1 cellular context compared by ENCODE assay signal in the genomic region with DNA sequence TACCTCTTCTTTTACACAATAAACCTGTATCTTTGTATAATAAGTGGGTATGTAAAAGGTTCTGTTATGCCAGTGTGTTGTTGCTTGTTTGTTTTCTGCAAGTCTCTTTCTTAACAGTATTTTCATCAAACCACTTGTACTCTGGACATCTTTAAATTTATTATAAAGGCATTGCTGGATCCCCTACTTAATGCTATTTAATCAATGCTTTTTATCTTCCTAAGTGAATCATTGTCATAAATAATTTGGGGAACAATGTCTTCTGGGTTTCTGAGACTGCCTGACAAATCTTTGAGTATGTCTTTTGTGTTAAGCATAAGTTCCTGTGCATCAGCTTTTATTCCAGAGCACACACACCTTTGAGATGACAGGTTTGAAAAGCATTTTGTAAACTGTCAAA.
TF ChIP-seq lines count a peak whose summit lies in the region.

No MANE protein-coding gene starts in this region.

TF ChIP-seq in GM23338, 12 proteins besides CTCF, POLR2A, EP300 and RAD21 (continued from another document):
- TF ChIP-seq, protein P1, sequence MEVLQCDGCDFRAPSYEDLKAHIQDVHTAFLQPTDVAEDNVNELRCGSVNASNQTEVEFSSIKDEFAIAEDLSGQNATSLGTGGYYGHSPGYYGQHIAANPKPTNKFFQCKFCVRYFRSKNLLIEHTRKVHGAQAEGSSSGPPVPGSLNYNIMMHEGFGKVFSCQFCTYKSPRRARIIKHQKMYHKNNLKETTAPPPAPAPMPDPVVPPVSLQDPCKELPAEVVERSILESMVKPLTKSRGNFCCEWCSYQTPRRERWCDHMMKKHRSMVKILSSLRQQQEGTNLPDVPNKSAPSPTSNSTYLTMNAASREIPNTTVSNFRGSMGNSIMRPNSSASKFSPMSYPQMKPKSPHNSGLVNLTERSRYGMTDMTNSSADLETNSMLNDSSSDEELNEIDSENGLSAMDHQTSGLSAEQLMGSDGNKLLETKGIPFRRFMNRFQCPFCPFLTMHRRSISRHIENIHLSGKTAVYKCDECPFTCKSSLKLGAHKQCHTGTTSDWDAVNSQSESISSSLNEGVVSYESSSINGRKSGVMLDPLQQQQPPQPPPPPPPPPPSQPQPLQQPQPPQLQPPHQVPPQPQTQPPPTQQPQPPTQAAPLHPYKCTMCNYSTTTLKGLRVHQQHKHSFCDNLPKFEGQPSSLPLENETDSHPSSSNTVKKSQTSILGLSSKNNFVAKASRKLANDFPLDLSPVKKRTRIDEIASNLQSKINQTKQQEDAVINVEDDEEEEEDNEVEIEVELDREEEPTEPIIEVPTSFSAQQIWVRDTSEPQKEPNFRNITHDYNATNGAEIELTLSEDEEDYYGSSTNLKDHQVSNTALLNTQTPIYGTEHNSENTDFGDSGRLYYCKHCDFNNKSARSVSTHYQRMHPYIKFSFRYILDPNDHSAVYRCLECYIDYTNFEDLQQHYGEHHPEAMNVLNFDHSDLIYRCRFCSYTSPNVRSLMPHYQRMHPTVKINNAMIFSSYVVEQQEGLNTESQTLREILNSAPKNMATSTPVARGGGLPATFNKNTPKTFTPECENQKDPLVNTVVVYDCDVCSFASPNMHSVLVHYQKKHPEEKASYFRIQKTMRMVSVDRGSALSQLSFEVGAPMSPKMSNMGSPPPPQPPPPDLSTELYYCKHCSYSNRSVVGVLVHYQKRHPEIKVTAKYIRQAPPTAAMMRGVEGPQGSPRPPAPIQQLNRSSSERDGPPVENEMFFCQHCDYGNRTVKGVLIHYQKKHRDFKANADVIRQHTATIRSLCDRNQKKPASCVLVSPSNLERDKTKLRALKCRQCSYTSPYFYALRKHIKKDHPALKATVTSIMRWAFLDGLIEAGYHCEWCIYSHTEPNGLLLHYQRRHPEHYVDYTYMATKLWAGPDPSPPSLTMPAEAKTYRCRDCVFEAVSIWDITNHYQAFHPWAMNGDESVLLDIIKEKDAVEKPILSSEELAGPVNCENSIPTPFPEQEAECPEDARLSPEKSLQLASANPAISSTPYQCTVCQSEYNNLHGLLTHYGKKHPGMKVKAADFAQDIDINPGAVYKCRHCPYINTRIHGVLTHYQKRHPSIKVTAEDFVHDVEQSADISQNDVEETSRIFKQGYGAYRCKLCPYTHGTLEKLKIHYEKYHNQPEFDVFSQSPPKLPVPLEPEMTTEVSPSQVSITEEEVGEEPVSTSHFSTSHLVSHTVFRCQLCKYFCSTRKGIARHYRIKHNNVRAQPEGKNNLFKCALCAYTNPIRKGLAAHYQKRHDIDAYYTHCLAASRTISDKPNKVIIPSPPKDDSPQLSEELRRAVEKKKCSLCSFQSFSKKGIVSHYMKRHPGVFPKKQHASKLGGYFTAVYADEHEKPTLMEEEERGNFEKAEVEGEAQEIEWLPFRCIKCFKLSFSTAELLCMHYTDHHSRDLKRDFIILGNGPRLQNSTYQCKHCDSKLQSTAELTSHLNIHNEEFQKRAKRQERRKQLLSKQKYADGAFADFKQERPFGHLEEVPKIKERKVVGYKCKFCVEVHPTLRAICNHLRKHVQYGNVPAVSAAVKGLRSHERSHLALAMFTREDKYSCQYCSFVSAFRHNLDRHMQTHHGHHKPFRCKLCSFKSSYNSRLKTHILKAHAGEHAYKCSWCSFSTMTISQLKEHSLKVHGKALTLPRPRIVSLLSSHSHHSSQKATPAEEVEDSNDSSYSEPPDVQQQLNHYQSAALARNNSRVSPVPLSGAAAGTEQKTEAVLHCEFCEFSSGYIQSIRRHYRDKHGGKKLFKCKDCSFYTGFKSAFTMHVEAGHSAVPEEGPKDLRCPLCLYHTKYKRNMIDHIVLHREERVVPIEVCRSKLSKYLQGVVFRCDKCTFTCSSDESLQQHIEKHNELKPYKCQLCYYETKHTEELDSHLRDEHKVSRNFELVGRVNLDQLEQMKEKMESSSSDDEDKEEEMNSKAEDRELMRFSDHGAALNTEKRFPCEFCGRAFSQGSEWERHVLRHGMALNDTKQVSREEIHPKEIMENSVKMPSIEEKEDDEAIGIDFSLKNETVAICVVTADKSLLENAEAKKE (CRISPR knock-in tag; IDR thresholded peaks at IDR 0.05) = no peak
- TF ChIP-seq EZH2 (IDR thresholded peaks at IDR 0.05; ENCODE audit: low read depth, unreplicated experiment) = no peak
- TF ChIP-seq CREB1 (CRISPR knock-in tag; IDR thresholded peaks at IDR 0.05; ENCODE audit: low read depth) = no peak
- TF ChIP-seq ZNF114 (CRISPR knock-in tag; IDR thresholded peaks at IDR 0.05) = no peak
